In genomic region chr6:53306819-53307347, GRCh38 we compare ENCODE assay signal across 1 cellular context.
TF ChIP-seq lines count a peak whose summit lies in the region.

No MANE protein-coding gene starts in this region.

TF ChIP-seq in GM12878, 131 proteins besides CTCF, POLR2A, EP300 and RAD21 (continued from another document and continues in another):
- no peak for TF ChIP-seq ZBTB4 (CRISPR knock-in tag; IDR thresholded peaks at IDR 0.05)
- TF ChIP-seq JUND (IDR thresholded peaks at IDR 0.05; ENCODE audit: low read depth, low read length), result no peak
- TF ChIP-seq NKRF (conservative IDR thresholded peaks at IDR 0.05), result peak; percentile 43; the same call in 1 of the 2 replicates
- TF ChIP-seq STAT3 (IDR thresholded peaks at IDR 0.05; ENCODE audit: low read depth, low read length), result no peak
- TF ChIP-seq IRF4 (IDR thresholded peaks at IDR 0.05; ENCODE audit: low read depth, low read length), result no peak
- TF ChIP-seq HDAC2 (IDR thresholded peaks at IDR 0.05), result no peak
- TF ChIP-seq MEF2B (IDR thresholded peaks at IDR 0.05; ENCODE audit: partially characterized antibody, poor library complexity, severe bottlenecking), result peak; percentile 26
- no peak for TF ChIP-seq PAX5 (IDR thresholded peaks at IDR 0.05; ENCODE audit: borderline replicate concordance, low read depth, low read length)
- TF ChIP-seq CHD2 (IDR thresholded peaks at IDR 0.05; ENCODE audit: borderline replicate concordance, low read depth, low read length), result no peak
- no peak; the same call in 1 of the 2 replicates for TF ChIP-seq SIN3A (IDR thresholded peaks at IDR 0.05; ENCODE audit: low read depth, low read length)
- no peak for TF ChIP-seq TCF7 (IDR thresholded peaks at IDR 0.05; ENCODE audit: borderline replicate concordance)
- no peak for TF ChIP-seq KAT2A (conservative IDR thresholded peaks at IDR 0.05; ENCODE audit: control insufficient read depth, low read depth, low read length)
- peak; percentile 65; the same call in 1 of the 2 replicates for TF ChIP-seq NFIC (IDR thresholded peaks at IDR 0.05; ENCODE audit: low read depth, low read length)
- TF ChIP-seq USF2 (IDR thresholded peaks at IDR 0.05; ENCODE audit: borderline replicate concordance, low read depth, low read length), result no peak
- peak; percentile 84; the same call in 1 of the 2 replicates for TF ChIP-seq DPF2 (IDR thresholded peaks at IDR 0.05)
- TF ChIP-seq NFXL1 (IDR thresholded peaks at IDR 0.05; ENCODE audit: borderline replicate concordance), result no peak
- TF ChIP-seq CEBPZ (IDR thresholded peaks at IDR 0.05; ENCODE audit: low read depth, low read length), result no peak
- no peak for TF ChIP-seq CBX3 (IDR thresholded peaks at IDR 0.05; ENCODE audit: borderline replicate concordance, low read depth)
- TF ChIP-seq YBX1 (IDR thresholded peaks at IDR 0.05), result no peak
- TF ChIP-seq IKZF2 (IDR thresholded peaks at IDR 0.05), result peak; percentile 79 to 91
- no peak for TF ChIP-seq ZBTB33 (IDR thresholded peaks at IDR 0.05)
- TF ChIP-seq PML (IDR thresholded peaks at IDR 0.05; ENCODE audit: low read length), result no peak
- TF ChIP-seq RELA (IDR thresholded peaks at IDR 0.05; ENCODE audit: borderline replicate concordance, partially characterized antibody), result no peak
- TF ChIP-seq LARP7 (IDR thresholded peaks at IDR 0.05), result no peak
- peak; percentile 59; the same call in 1 of the 2 replicates for TF ChIP-seq ZNF384 (IDR thresholded peaks at IDR 0.05; ENCODE audit: borderline replicate concordance, low read depth, low read length)
- no peak for TF ChIP-seq NRF1 (conservative IDR thresholded peaks at IDR 0.05; ENCODE audit: low read depth, low read length)
- TF ChIP-seq ZBTB40 (IDR thresholded peaks at IDR 0.05; ENCODE audit: borderline replicate concordance), result no peak
- no peak for TF ChIP-seq REST (IDR thresholded peaks at IDR 0.05; ENCODE audit: low read depth, low read length)
- TF ChIP-seq BRCA1 (IDR thresholded peaks at IDR 0.05; ENCODE audit: low read depth, low read length), result no peak
- TF ChIP-seq ZNF24 (IDR thresholded peaks at IDR 0.05), result no peak; the same call in none of the 2 replicates
- peak; percentile 59 for TF ChIP-seq ATF7 (IDR thresholded peaks at IDR 0.05; ENCODE audit: low read depth)
- peak; percentile 85 for TF ChIP-seq JUNB (IDR thresholded peaks at IDR 0.05)
- TF ChIP-seq USF1 (IDR thresholded peaks at IDR 0.05; ENCODE audit: borderline replicate concordance, extremely low read length, insufficient read depth, low read depth, low read length), result no peak
- TF ChIP-seq ZNF207 (IDR thresholded peaks at IDR 0.05; ENCODE audit: borderline replicate concordance), result no peak
- TF ChIP-seq SMAD5 (IDR thresholded peaks at IDR 0.05; ENCODE audit: low read depth), result no peak
- TF ChIP-seq MLLT1 (IDR thresholded peaks at IDR 0.05), result 0 out of 2 replicates have a peak, but pooled peaks have one; percentile 39
- no peak for TF ChIP-seq SMC3 (IDR thresholded peaks at IDR 0.05; ENCODE audit: borderline replicate concordance, low read length)
